ENCODE assay signal across 1 cellular context in the genomic region with DNA sequence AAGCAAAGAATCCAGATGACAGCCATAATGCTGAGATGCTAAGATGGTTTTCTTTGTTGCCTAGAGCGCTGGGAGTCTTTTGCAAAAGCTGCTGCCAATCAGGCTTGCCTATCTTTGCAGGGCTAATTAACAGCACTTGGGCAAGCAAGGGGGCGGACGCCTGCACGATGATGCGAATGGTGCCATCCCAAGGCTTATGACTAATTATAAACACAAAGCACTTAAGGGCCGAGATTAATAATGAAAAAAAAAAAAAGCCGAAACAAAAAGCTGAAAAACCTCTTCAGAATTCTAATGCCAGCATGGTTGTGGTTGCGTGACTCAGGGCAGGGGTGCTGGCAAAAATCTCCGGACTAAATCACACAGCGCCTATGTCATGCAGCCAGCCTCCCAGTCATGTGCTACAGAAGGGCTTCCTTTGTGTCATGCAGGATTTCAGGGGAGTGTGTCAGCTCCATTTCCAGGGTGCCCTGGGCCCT.
TF ChIP-seq lines count a peak whose summit lies in the region.

No MANE protein-coding gene starts in this region.

TF ChIP-seq in SK-N-SH, 30 proteins besides CTCF, POLR2A, EP300 and RAD21 (continued from another document):
- TF ChIP-seq, protein P1, sequence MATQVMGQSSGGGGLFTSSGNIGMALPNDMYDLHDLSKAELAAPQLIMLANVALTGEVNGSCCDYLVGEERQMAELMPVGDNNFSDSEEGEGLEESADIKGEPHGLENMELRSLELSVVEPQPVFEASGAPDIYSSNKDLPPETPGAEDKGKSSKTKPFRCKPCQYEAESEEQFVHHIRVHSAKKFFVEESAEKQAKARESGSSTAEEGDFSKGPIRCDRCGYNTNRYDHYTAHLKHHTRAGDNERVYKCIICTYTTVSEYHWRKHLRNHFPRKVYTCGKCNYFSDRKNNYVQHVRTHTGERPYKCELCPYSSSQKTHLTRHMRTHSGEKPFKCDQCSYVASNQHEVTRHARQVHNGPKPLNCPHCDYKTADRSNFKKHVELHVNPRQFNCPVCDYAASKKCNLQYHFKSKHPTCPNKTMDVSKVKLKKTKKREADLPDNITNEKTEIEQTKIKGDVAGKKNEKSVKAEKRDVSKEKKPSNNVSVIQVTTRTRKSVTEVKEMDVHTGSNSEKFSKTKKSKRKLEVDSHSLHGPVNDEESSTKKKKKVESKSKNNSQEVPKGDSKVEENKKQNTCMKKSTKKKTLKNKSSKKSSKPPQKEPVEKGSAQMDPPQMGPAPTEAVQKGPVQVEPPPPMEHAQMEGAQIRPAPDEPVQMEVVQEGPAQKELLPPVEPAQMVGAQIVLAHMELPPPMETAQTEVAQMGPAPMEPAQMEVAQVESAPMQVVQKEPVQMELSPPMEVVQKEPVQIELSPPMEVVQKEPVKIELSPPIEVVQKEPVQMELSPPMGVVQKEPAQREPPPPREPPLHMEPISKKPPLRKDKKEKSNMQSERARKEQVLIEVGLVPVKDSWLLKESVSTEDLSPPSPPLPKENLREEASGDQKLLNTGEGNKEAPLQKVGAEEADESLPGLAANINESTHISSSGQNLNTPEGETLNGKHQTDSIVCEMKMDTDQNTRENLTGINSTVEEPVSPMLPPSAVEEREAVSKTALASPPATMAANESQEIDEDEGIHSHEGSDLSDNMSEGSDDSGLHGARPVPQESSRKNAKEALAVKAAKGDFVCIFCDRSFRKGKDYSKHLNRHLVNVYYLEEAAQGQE (IDR thresholded peaks at IDR 0.05; ENCODE audit: low read depth, low read length), result no peak
- TF ChIP-seq, protein P2, sequence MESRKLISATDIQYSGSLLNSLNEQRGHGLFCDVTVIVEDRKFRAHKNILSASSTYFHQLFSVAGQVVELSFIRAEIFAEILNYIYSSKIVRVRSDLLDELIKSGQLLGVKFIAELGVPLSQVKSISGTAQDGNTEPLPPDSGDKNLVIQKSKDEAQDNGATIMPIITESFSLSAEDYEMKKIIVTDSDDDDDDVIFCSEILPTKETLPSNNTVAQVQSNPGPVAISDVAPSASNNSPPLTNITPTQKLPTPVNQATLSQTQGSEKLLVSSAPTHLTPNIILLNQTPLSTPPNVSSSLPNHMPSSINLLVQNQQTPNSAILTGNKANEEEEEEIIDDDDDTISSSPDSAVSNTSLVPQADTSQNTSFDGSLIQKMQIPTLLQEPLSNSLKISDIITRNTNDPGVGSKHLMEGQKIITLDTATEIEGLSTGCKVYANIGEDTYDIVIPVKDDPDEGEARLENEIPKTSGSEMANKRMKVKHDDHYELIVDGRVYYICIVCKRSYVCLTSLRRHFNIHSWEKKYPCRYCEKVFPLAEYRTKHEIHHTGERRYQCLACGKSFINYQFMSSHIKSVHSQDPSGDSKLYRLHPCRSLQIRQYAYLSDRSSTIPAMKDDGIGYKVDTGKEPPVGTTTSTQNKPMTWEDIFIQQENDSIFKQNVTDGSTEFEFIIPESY (IDR thresholded peaks at IDR 0.05; ENCODE audit: borderline replicate concordance, low read depth), result no peak
- TF ChIP-seq, protein P3, sequence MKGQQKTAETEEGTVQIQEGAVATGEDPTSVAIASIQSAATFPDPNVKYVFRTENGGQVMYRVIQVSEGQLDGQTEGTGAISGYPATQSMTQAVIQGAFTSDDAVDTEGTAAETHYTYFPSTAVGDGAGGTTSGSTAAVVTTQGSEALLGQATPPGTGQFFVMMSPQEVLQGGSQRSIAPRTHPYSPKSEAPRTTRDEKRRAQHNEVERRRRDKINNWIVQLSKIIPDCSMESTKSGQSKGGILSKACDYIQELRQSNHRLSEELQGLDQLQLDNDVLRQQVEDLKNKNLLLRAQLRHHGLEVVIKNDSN (IDR thresholded peaks at IDR 0.05; ENCODE audit: borderline replicate concordance, low read depth), result peak; percentile 79
- TF ChIP-seq CHD2 (IDR thresholded peaks at IDR 0.05; ENCODE audit: low read length, partially characterized antibody), result no peak
- TF ChIP-seq, protein P4, sequence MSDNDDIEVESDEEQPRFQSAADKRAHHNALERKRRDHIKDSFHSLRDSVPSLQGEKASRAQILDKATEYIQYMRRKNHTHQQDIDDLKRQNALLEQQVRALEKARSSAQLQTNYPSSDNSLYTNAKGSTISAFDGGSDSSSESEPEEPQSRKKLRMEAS (IDR thresholded peaks at IDR 0.05; ENCODE audit: low read depth), result peak; percentile 94
- peak; percentile 90 for TF ChIP-seq FOXM1 (IDR thresholded peaks at IDR 0.05; ENCODE audit: low read depth)
- TF ChIP-seq EZH2phosphoT487 (IDR thresholded peaks at IDR 0.05; ENCODE audit: borderline replicate concordance, low read depth), result no peak
- TF ChIP-seq YY1 (IDR thresholded peaks at IDR 0.05; ENCODE audit: low read depth), result peak; percentile 75
- TF ChIP-seq, protein P5, sequence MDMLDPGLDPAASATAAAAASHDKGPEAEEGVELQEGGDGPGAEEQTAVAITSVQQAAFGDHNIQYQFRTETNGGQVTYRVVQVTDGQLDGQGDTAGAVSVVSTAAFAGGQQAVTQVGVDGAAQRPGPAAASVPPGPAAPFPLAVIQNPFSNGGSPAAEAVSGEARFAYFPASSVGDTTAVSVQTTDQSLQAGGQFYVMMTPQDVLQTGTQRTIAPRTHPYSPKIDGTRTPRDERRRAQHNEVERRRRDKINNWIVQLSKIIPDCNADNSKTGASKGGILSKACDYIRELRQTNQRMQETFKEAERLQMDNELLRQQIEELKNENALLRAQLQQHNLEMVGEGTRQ (IDR thresholded peaks at IDR 0.05; ENCODE audit: borderline replicate concordance, low read depth, low read length), result no peak
- TF ChIP-seq JUND (IDR thresholded peaks at IDR 0.05), result peak; percentile 86; the same call in 1 of the 2 replicates
- TF ChIP-seq RFX5 (IDR thresholded peaks at IDR 0.05; ENCODE audit: low read length), result no peak
- no peak for TF ChIP-seq FOXJ3 (CRISPR knock-in tag; IDR thresholded peaks at IDR 0.05)
